8 cellular contexts compared by ENCODE assay signal in the genomic region with DNA sequence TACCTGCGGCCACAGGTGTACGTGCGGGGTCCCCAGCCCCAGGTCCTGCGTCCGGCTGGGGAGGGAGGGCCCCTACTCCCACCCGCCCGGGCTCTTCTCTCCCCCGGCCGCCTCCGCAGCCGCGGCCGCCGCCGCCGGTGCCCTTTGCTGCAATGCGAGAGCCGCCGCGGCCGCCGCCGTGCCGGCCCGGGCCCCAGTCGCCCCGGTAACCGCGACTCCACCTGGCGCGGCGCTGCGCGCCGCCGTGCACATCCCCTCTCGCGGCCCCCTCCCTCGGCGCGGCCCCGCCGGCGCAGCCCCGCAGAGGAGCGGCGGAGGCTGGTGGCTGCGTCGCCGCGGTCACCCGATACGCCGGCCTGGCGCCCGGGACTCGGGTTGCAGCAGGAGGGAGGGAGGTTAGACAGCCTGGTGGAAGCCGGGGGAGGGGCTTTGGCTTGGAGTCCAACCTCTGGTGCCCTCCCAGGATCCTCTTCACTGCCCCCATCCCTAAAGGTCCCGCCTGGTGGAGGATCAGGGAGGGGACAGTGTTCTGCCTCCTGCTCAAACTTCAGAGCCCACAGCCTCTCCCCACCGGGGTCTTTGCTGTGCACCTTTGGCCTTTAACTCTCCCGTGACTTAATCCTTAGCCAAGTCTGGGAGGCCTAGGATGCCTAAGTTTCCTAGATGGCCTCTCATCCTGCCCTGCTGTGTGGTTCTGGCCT. TPM values are rescaled to one million over a fixed set of nuclear protein-coding genes. Genes with fewer than 3 reads are reported as not detected.
DNase-seq lines count a peak whose midpoint lies in the region; ATAC-seq and TF ChIP-seq lines count a peak whose summit lies in the region.

No MANE protein-coding gene starts in this region.

- DNase-seq in GM03348 (ENCODE audit: low spot score) = peak; percentile 42
- DNase-seq in NCI-H2081 treated with DMSO at 0.1 percent for 48 hours (lab: John Stamatoyannopoulos, UW) = peak; percentile 20
- no peak for DNase-seq in T-helper 2 cell
- no peak for DNase-seq in omental fat pad (ENCODE audit: low spot score)

- peak overlapping the region; percentile 98 for H3K27ac ChIP-seq in cingulate gyrus (ENCODE audit: low read depth, low read length)

- H3K36me3 Mint-ChIP-seq in nephron (ENCODE audit: low read depth) = no peaks in the 10 kb centered on the region

- peaks cover 92% of the 10 kb centered on the region for H3K27me3 Mint-ChIP-seq in nephron (ENCODE audit: low read depth)

- TF ChIP-seq CTCF in nephron (IDR thresholded peaks at IDR 0.05; ENCODE audit: unreplicated experiment in 3 of 3) (no peak), omental fat pad (IDR thresholded peaks at IDR 0.05) (no peak)

- no peaks in the 10 kb centered on the region for H3K9me3 Mint-ChIP-seq in nephron

- no peak for ATAC-seq in HG03521 (IDR thresholded peaks at IDR 0.05; ENCODE audit: unreplicated experiment)
- no peak for ATAC-seq in HG03108 (IDR thresholded peaks at IDR 0.05; ENCODE audit: unreplicated experiment)
- ATAC-seq in omental fat pad (ENCODE audit: low FRiP score) = no peak

- H3K27ac Mint-ChIP-seq in nephron = no peak overlapping the region

- H3K4me1 Mint-ChIP-seq in nephron = peaks cover 36% of the 10 kb centered on the region

- H3K4me3 Mint-ChIP-seq in nephron = peak overlapping the region; percentile 50 to 73 (median 71)

RNA-seq across cellular contexts. Expression of a gene that starts 32.9 kb away (rescaled TPM):
- total RNA-seq in omental fat pad = 1 to 10 TPM; 1.2 to 5.6 (median 2.7) TPM

Comparison
In these comparisons a context has a peak if more than half of its experiments do, and no peak if none do; other contexts are left out.
1. DNase-seq: peak in GM03348 (single experiment) and NCI-H2081 treated with DMSO at 0.1 percent for 48 hours (single experiment); none in T-helper 2 cell (0 of 5) and omental fat pad (single experiment).